In the genomic region with DNA sequence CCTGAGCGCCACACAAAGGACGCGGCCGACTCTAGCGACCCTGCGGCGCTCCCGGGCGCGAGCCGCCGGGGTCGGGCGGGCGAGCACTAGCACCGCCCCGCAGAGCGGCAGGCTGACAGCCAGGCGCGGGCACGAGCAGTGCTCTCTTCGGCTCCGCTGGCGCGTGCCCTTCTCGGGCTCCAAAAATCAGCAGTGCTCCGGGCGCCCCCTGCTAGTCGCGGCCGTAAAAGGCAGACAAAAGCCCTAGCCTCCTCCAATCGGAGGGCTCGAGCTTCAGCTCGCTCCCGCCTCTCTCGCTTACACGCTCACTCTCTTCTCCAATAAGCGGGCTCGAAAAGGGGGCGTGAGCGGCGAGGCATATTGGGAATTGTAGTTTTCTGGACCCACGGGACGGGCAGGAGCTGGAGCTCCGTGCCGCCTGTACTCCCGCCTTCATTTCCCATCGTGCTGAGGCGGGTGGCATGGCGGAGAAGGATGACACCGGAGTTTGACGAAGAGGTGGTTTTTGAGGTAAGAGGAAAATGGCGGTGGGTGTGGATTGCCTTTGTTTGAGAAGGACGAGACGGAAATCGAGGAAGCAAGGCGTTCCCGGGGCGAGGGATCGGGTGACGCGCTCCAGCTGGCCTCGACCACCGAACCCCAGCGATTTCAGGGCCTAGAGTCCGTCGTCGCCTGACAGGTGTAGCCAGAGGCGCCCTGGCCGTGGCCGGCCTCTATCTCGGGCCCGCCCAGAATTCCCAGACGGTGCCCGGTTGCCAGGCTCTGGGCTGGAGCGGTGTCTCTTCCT, we compare ENCODE assay signal across 7 cellular contexts. TPM values are rescaled to one million over a fixed set of nuclear protein-coding genes. Genes with fewer than 3 reads are reported as not detected.
DNase-seq lines count a peak whose midpoint lies in the region; ATAC-seq, FAIRE-seq and TF ChIP-seq lines count a peak whose summit lies in the region.

Gene FGD6, minus strand, starts transcription at position 91 of the 787 bp plus-strand sequence. CDS start 227 bp downstream, outside the sequence.
Gene VEZT, plus strand, starts transcription at position 431 of the 787 bp plus-strand sequence. Its CDS starts 44 bp downstream, at position 475.

- peak; percentile 93 for ATAC-seq in HG02981 (IDR thresholded peaks at IDR 0.05; ENCODE audit: unreplicated experiment)

- H3K79me2 ChIP-seq in hepatocyte = peaks cover 86% of the 10 kb centered on the region

- no peaks in the 10 kb centered on the region for H3K36me3 ChIP-seq in hepatocyte (replicated peaks; ENCODE audit: insufficient read depth, low read depth)

- no peaks in the 10 kb centered on the region for H3K27me3 ChIP-seq in hepatocyte

- H4K20me1 ChIP-seq in hepatocyte (ENCODE audit: insufficient read depth, poor library complexity, severe bottlenecking) = peaks cover 9% of the 10 kb centered on the region

- no peaks in the 10 kb centered on the region for H3K9me2 ChIP-seq in hepatocyte (replicated peaks; ENCODE audit: insufficient read depth)

- peak within 1 kb of the TSS; percentile 80 for H3K4me2 ChIP-seq in hepatocyte

- TF ChIP-seq CTCF in astrocyte of the spinal cord (IDR thresholded peaks at IDR 0.05; ENCODE audit: low read depth, low read length) (peak; percentile 58), hepatocyte (IDR thresholded peaks at IDR 0.05; ENCODE audit: poor library complexity) (peak; percentile 64)

- H2AFZ ChIP-seq in hepatocyte = peak within 1 kb of the TSS; percentile 80

- DNase-seq in GM18507 (ENCODE audit: extremely low spot score, insufficient read length, low read depth) (peak; percentile 91), NCI-H2029 (lab: John Stamatoyannopoulos, UW) (peak; percentile 99), T1000 (lab: John Stamatoyannopoulos, UW) (peak; percentile 97), astrocyte of the spinal cord (ENCODE audit: low read depth, low spot score) (peak; percentile 100), hepatocyte (ENCODE audit: low spot score) (peak; percentile 99), renal cortical epithelial cell (ENCODE audit: low read depth) (peak; percentile 96)

- peaks cover 6% of the 10 kb centered on the region for H3K4me1 ChIP-seq in hepatocyte (ENCODE audit: insufficient read depth)

- peak within 1 kb of the TSS; percentile 92 for H3K27ac ChIP-seq in hepatocyte

- H3K4me3 ChIP-seq in astrocyte of the spinal cord (ENCODE audit: low read depth, low read length) = peak within 1 kb of the TSS; percentile 88
- peak within 1 kb of the TSS; percentile 83 for H3K4me3 ChIP-seq in hepatocyte

- WGBS in hepatocyte (ENCODE audit: low lambda C conversion rate, missing lambda C conversion rate) = 1% methylated on average over 68 of the region's 76 CpGs

- FAIRE-seq in GM18507 (lab: Jason Lieb, UNC) = peak; percentile 100

- in situ Hi-C loops in astrocyte of the spinal cord (cut with HindIII; ENCODE audit: low sequenced_read_pairs) = no loop called here

- H3K9me3 ChIP-seq in hepatocyte (ENCODE audit: low read depth) = no peaks in the 10 kb centered on the region

RNA-seq across cellular contexts. Expression of gene FGD6, which starts in this region (rescaled TPM):
- total RNA-seq in hepatocyte (17.2 and 21.4 TPM in 2 replicates), renal cortical epithelial cell (33.9 and 58.3 TPM in 2 replicates)
- 4.7 and 10.4 TPM in 2 replicates for polyA plus RNA-seq in hepatocyte

RNA-seq across cellular contexts. Expression of gene VEZT, which starts in this region (rescaled TPM):
- total RNA-seq in hepatocyte (83.2 and 84.2 TPM in 2 replicates), renal cortical epithelial cell (156 and 176 TPM in 2 replicates)
- 37.9 and 48.9 TPM in 2 replicates for polyA plus RNA-seq in hepatocyte

Comparison
In these comparisons a context has a peak if more than half of its experiments do, and no peak if none do; other contexts are left out.
1. Peak in every context shown above with its lines: DNase-seq, ATAC-seq, H3K4me3 ChIP-seq and H3K27ac ChIP-seq.